ENCODE assay signal across 23 cellular contexts in genomic region chr17:72928454-72929136, GRCh38.
DNase-seq lines count a peak whose midpoint lies in the region; ATAC-seq, FAIRE-seq and TF ChIP-seq lines count a peak whose summit lies in the region.
"Had no signal": no experiment of that assay in that cellular context is flagged by ENCODE, and none has a peak within 500 bp of the region (broad histone marks: within the 10 kb centered on the region; RNA-seq: fewer than 3 reads in every experiment).

No MANE protein-coding gene starts in this region.

- no peaks in the 10 kb centered on the region for H3K27me3 ChIP-seq in hepatocyte
- no peaks in the 10 kb centered on the region for H3K27me3 ChIP-seq in small intestine (ENCODE audit: control insufficient read depth in 2 of 2, insufficient read depth in 2 of 2, low read length in 2 of 2)
- H3K27me3 ChIP-seq: MG63 had no signal

- H3K27ac ChIP-seq in hepatocyte: peak overlapping the region; percentile 85
- H3K27ac ChIP-seq in small intestine (ENCODE audit: low read depth in 1 of 2, low read length in 1 of 2): peak overlapping the region; percentile 15 to 61
- H3K27ac ChIP-seq: 22Rv1, RWPE1 had no signal

- no peak for ATAC-seq in activated naive CD8-positive, alpha-beta T cell treated with anti-CD3 and anti-CD28 coated beads, Interleukin-2, amount 10 ng/mL, durations not matched to agents 7 days and 5 days (ENCODE audit: low read depth)
- peak; percentile 89 for ATAC-seq in mucosa of descending colon
- no peak for ATAC-seq in HG03025 (IDR thresholded peaks at IDR 0.05; ENCODE audit: low FRiP score, unreplicated experiment)
- ATAC-seq in GM18858 (IDR thresholded peaks at IDR 0.05; ENCODE audit: unreplicated experiment): no peak

- no peak overlapping the region for H3K4me2 ChIP-seq in hepatocyte

- H3K36me3 ChIP-seq in hepatocyte (replicated peaks; ENCODE audit: insufficient read depth, low read depth): no peaks in the 10 kb centered on the region
- H3K36me3 ChIP-seq in mucosa of descending colon (ENCODE audit: low read depth): no peaks in the 10 kb centered on the region
- H3K36me3 ChIP-seq in small intestine (ENCODE audit: control insufficient read depth in 2 of 2, insufficient read depth in 2 of 2, low read length in 2 of 2): no peaks in the 10 kb centered on the region
- H3K36me3 ChIP-seq: MG63 had no signal

- H3K79me2 ChIP-seq in hepatocyte: no peaks in the 10 kb centered on the region

- H3K9me2 ChIP-seq in hepatocyte (replicated peaks; ENCODE audit: insufficient read depth): no peaks in the 10 kb centered on the region

- H3K36me3 Mint-ChIP-seq in activated naive CD8-positive, alpha-beta T cell treated with anti-CD3 and anti-CD28 coated beads, Interleukin-2, amount 10 ng/mL, durations not matched to agents 7 days and 5 days: no peaks in the 10 kb centered on the region
- peaks cover under 1% of the 10 kb centered on the region for H3K36me3 Mint-ChIP-seq in activated naive CD8-positive, alpha-beta T cell treated with anti-CD3 and anti-CD28 coated beads for 36 hours

- H3K4me1 ChIP-seq in hepatocyte (ENCODE audit: insufficient read depth) (peaks cover 7% of the 10 kb centered on the region), mucosa of descending colon (ENCODE audit: low read depth) (no peaks in the 10 kb centered on the region), small intestine (ENCODE audit: control insufficient read depth in 2 of 2, insufficient read depth in 1 of 2, low read depth in 1 of 2, low read length in 1 of 2) (peaks cover 0 to 2% of the 10 kb centered on the region in 2 donors)

- WGBS in hepatocyte (ENCODE audit: low lambda C conversion rate, missing lambda C conversion rate): 75% methylated on average over 7 of the region's 7 CpGs
- 31 to 69% (median 49%) methylated on average over 7 of the region's 7 CpGs for WGBS in small intestine, 3 donors

- intact Hi-C loops in mucosa of descending colon (cut with DNase I, micrococcal nuclease): no loop called here

- POLR2A ChIA-PET in activated naive CD8-positive, alpha-beta T cell treated with anti-CD3 and anti-CD28 coated beads, Interleukin-2, amount 10 ng/mL, durations not matched to agents 7 days and 5 days (lab: Charles Lee): no interaction called here

- H3K4me3 ChIP-seq in hepatocyte: no peak overlapping the region
- no peak overlapping the region for H3K4me3 ChIP-seq in mucosa of descending colon
- H3K4me3 ChIP-seq in small intestine (ENCODE audit: low read depth in 1 of 2, low read length in 2 of 2): no peak overlapping the region
- H3K4me3 ChIP-seq: MG63 had no signal

- no peak for DNase-seq in activated naive CD8-positive, alpha-beta T cell treated with anti-CD3 and anti-CD28 coated beads, Interleukin-2, amount 10 ng/mL, durations not matched to agents 7 days and 5 days
- no peak for DNase-seq in activated naive CD8-positive, alpha-beta T cell treated with anti-CD3 and anti-CD28 coated beads for 36 hours
- DNase-seq in hepatocyte (ENCODE audit: low spot score): peak; percentile 56
- DNase-seq in mucosa of descending colon: no peak
- peak; percentile 91 for DNase-seq in small intestine
- no peak for DNase-seq in activated T-cell treated with anti-CD3 and anti-CD28 coated beads, Interleukin-2, amount 50 U/mL, for 48 hours
- DNase-seq: CD8-positive, alpha-beta memory T cell; DMS153; H7; KBM-7; MG63; NCI-H1105 treated with DMSO at 0.1 percent for 48 hours; NCI-H146; NCI-H1930; NCI-H446 treated with DMSO at 0.1 percent for 48 hours; NCI-H526 treated with DMSO at 0.1 percent for 48 hours; SHP77 treated with DMSO at 0.1 percent for 48 hours had no signal

- peaks cover 14% of the 10 kb centered on the region for H3K4me1 Mint-ChIP-seq in activated naive CD8-positive, alpha-beta T cell treated with anti-CD3 and anti-CD28 coated beads, Interleukin-2, amount 10 ng/mL, durations not matched to agents 7 days and 5 days
- H3K4me1 Mint-ChIP-seq in activated naive CD8-positive, alpha-beta T cell treated with anti-CD3 and anti-CD28 coated beads for 36 hours: peaks cover 11% of the 10 kb centered on the region

- H3K9me3 Mint-ChIP-seq in activated naive CD8-positive, alpha-beta T cell treated with anti-CD3 and anti-CD28 coated beads, Interleukin-2, amount 10 ng/mL, durations not matched to agents 7 days and 5 days: no peaks in the 10 kb centered on the region
- no peaks in the 10 kb centered on the region for H3K9me3 Mint-ChIP-seq in activated naive CD8-positive, alpha-beta T cell treated with anti-CD3 and anti-CD28 coated beads for 36 hours
- H3K9me3 Mint-ChIP-seq: CD14-positive monocyte; CD8-positive, alpha-beta memory T cell had no signal

- no peak overlapping the region for H2AFZ ChIP-seq in hepatocyte

- H3K27me3 Mint-ChIP-seq in activated naive CD8-positive, alpha-beta T cell treated with anti-CD3 and anti-CD28 coated beads, Interleukin-2, amount 10 ng/mL, durations not matched to agents 7 days and 5 days: no peaks in the 10 kb centered on the region
- H3K27me3 Mint-ChIP-seq in activated naive CD8-positive, alpha-beta T cell treated with anti-CD3 and anti-CD28 coated beads for 36 hours: no peaks in the 10 kb centered on the region
- H3K27me3 Mint-ChIP-seq: B cell; CD8-positive, alpha-beta memory T cell had no signal

- no peak for FAIRE-seq in small intestine (lab: Jason Lieb, UNC)

- no peak overlapping the region for H3K4me3 Mint-ChIP-seq in activated naive CD8-positive, alpha-beta T cell treated with anti-CD3 and anti-CD28 coated beads, Interleukin-2, amount 10 ng/mL, durations not matched to agents 7 days and 5 days
- no peak overlapping the region for H3K4me3 Mint-ChIP-seq in activated naive CD8-positive, alpha-beta T cell treated with anti-CD3 and anti-CD28 coated beads for 36 hours
- H3K4me3 Mint-ChIP-seq: B cell; CD14-positive monocyte; CD8-positive, alpha-beta memory T cell had no signal

- H3K27ac Mint-ChIP-seq in activated naive CD8-positive, alpha-beta T cell treated with anti-CD3 and anti-CD28 coated beads, Interleukin-2, amount 10 ng/mL, durations not matched to agents 7 days and 5 days: peak overlapping the region; percentile 28
- no peak overlapping the region for H3K27ac Mint-ChIP-seq in activated naive CD8-positive, alpha-beta T cell treated with anti-CD3 and anti-CD28 coated beads for 36 hours
- H3K27ac Mint-ChIP-seq: B cell had no signal

- no peak for TF ChIP-seq CTCF in hepatocyte (IDR thresholded peaks at IDR 0.05; ENCODE audit: poor library complexity)
- TF ChIP-seq CTCF in mucosa of descending colon (IDR thresholded peaks at IDR 0.05): no peak

- H3K9me3 ChIP-seq in hepatocyte (ENCODE audit: low read depth): no peaks in the 10 kb centered on the region
- no peaks in the 10 kb centered on the region for H3K9me3 ChIP-seq in mucosa of descending colon
- no peaks in the 10 kb centered on the region for H3K9me3 ChIP-seq in small intestine (ENCODE audit: control insufficient read depth, low read depth)
- H3K9me3 ChIP-seq: MG63 had no signal

- no peaks in the 10 kb centered on the region for H4K20me1 ChIP-seq in hepatocyte (ENCODE audit: insufficient read depth, poor library complexity, severe bottlenecking)

Comparison
In these comparisons a context has a peak if more than half of its experiments do, and no peak if none do; other contexts are left out.
1. DNase-seq: peak in hepatocyte (single experiment) and small intestine (single experiment); none in activated naive CD8-positive, alpha-beta T cell treated with anti-CD3 and anti-CD28 coated beads, Interleukin-2, amount 10 ng/mL, durations not matched to agents 7 days and 5 days (single experiment), activated naive CD8-positive, alpha-beta T cell treated with anti-CD3 and anti-CD28 coated beads for 36 hours (single experiment), mucosa of descending colon (0 of 3) and activated T-cell treated with anti-CD3 and anti-CD28 coated beads, Interleukin-2, amount 50 U/mL, for 48 hours (0 of 2).